In genomic region chr11:60905551-60906113, GRCh38 we compare ENCODE assay signal across 8 cellular contexts. TPM values are rescaled to one million over a fixed set of nuclear protein-coding genes. Genes with fewer than 3 reads are reported as not detected.
A peak's percentile ranks its signal among the peaks of the same experiment; 100 is the strongest.
DNase-seq lines count a peak whose midpoint lies in the region; ATAC-seq and TF ChIP-seq lines count a peak whose summit lies in the region.

No MANE protein-coding gene starts in this region.

- ATAC-seq in IMR-90 (ENCODE audit: low read depth) (peak; percentile 4), right cardiac atrium (no peak), HG03280 (IDR thresholded peaks at IDR 0.05; ENCODE audit: unreplicated experiment) (no peak), HG03039 (IDR thresholded peaks at IDR 0.05; ENCODE audit: unreplicated experiment) (no peak)

- H3K56ac ChIP-seq in IMR-90 (ENCODE audit: extremely low read depth, insufficient read depth, low read length), result peak overlapping the region; percentile 56; the same call in 1 of the 2 replicates

- H3K4me1 ChIP-seq in CD4-positive, alpha-beta memory T cell (ENCODE audit: insufficient read depth, low read length), result peaks cover 33% of the 10 kb centered on the region
- peaks cover 3% of the 10 kb centered on the region; the same call in 1 of the 2 replicates for H3K4me1 ChIP-seq in IMR-90 (ENCODE audit: control insufficient read depth, insufficient read depth, low read length)
- H3K4me1 ChIP-seq in right cardiac atrium (ENCODE audit: control insufficient read depth, insufficient read depth, low read length), result peaks cover 4% of the 10 kb centered on the region

- H3K4me3 ChIP-seq in CD4-positive, alpha-beta memory T cell (ENCODE audit: low read length in 2 of 2), result peak overlapping the region; percentile 85
- H3K4me3 ChIP-seq in IMR-90 (ENCODE audit: insufficient read depth, low read depth, low read length) (peak overlapping the region; percentile 69), right cardiac atrium (ENCODE audit: low read length) (peak overlapping the region; percentile 76), skeletal muscle cell (ENCODE audit: low read depth, low read length) (peak overlapping the region; percentile 92)

- no peak overlapping the region for H2BK20ac ChIP-seq in IMR-90 (ENCODE audit: low read depth, low read length)

- H3K18ac ChIP-seq in IMR-90 (ENCODE audit: low read depth, low read length), result no peak overlapping the region

- peaks cover 16 to 53% (median 35%) of the 10 kb centered on the region in 4 donors for H3K4me1 Mint-ChIP-seq in CD4-positive, alpha-beta memory T cell
- peaks cover 33% of the 10 kb centered on the region for H3K4me1 Mint-ChIP-seq in activated T-helper 2 cell treated with anti-CD3 and anti-CD28 coated beads, Interferon-gamma antibody, Interleukin-2, Interleukin-4, amounts not matched to agents 10 μg/mL and 5 μg/mL and 100 μg/mL, durations not matched to agents 14 hours and 24 hours and 36 hours (ENCODE audit: low read depth)

- WGBS in IMR-90 (ENCODE audit: extremely low coverage in 2 of 2, insufficient read length in 1 of 2), 2 experiments, result 3% methylated on average over 8 of the region's 16 CpGs; no CpG with 5 or more reads in 1 of the 2 experiments
- WGBS in right cardiac atrium, result 5% methylated on average over 16 of the region's 16 CpGs

- no peak overlapping the region for H4K91ac ChIP-seq in IMR-90 (ENCODE audit: insufficient read depth, low read depth, low read length)

- H3K9ac ChIP-seq in IMR-90 (ENCODE audit: low read depth, low read length), result peak overlapping the region; percentile 72

- H3K14ac ChIP-seq in IMR-90 (replicated peaks; ENCODE audit: low read depth, low read length), result peak overlapping the region; percentile 22; the same call in 1 of the 2 replicates

- POLR2A ChIA-PET in CD4-positive, alpha-beta memory T cell (lab: Charles Lee; ENCODE audit: partially characterized antibody), result interaction anchor here (0.8 to 7.9 kb wide), 17 partner anchors 8 to 254 kb away, joined by 3 to 111 read pairs (median 4); partner anchors contain the start of genes CD6 and TMEM109
- POLR2A ChIA-PET in IMR-90 (lab: Charles Lee; ENCODE audit: unreplicated experiment), result no interaction called here

- H4K5ac ChIP-seq in IMR-90 (ENCODE audit: low read depth, low read length), result peak overlapping the region; percentile 6; the same call in 1 of the 2 replicates

- H2BK120ac ChIP-seq in IMR-90 (ENCODE audit: low read depth, low read length), result no peak overlapping the region

- H3K36me3 ChIP-seq in CD4-positive, alpha-beta memory T cell (ENCODE audit: insufficient read depth, low read length), result peaks cover 26% of the 10 kb centered on the region
- peaks cover 24% of the 10 kb centered on the region for H3K36me3 ChIP-seq in IMR-90 (ENCODE audit: control insufficient read depth, insufficient read depth, low read length)

- peak overlapping the region; percentile 73 for H2AK9ac ChIP-seq in IMR-90 (replicated peaks; ENCODE audit: low read depth, low read length, poor library complexity)

- peak overlapping the region; percentile 15 to 18; a peak in 2 of 4 replicates for H4K8ac ChIP-seq in IMR-90 (ENCODE audit: low read depth in 2 of 2, low read length in 2 of 2)

- H4K20me1 ChIP-seq in IMR-90 (ENCODE audit: insufficient read depth, low read length), result peaks cover 30% of the 10 kb centered on the region

- no peak; the same call in 1 of the 2 replicates for TF ChIP-seq POLR2A in IMR-90 (IDR thresholded peaks at IDR 0.05; ENCODE audit: low read depth, low read length)

- H3K9me3 Mint-ChIP-seq in CD4-positive, alpha-beta memory T cell, result no peaks in the 10 kb centered on the region
- H3K9me3 Mint-ChIP-seq in activated T-helper 2 cell treated with anti-CD3 and anti-CD28 coated beads, Interferon-gamma antibody, Interleukin-2, Interleukin-4, amounts not matched to agents 10 μg/mL and 5 μg/mL and 100 μg/mL, durations not matched to agents 14 hours and 24 hours and 36 hours, result no peaks in the 10 kb centered on the region

- in situ Hi-C loops in IMR-90 (cut with MboI; ENCODE audit: low sequenced_read_pairs), result loop anchor here (25.0 kb wide), 1 partner anchor 1318 kb away; no protein-coding TSS in a partner anchor

- peak overlapping the region; percentile 5 for H2AK5ac ChIP-seq in IMR-90 (ENCODE audit: low read depth, low read length)

- no peaks in the 10 kb centered on the region for H3K9me3 ChIP-seq in CD4-positive, alpha-beta memory T cell (ENCODE audit: control insufficient read depth in 1 of 2, low read length in 2 of 2)
- H3K9me3 ChIP-seq in IMR-90 (ENCODE audit: control insufficient read depth, insufficient read depth, low read length) (no peaks in the 10 kb centered on the region), right cardiac atrium (ENCODE audit: control insufficient read depth, low read length) (no peaks in the 10 kb centered on the region)

- peak overlapping the region; percentile 95 for H3K4me2 ChIP-seq in IMR-90 (ENCODE audit: low read depth, low read length)

- TF ChIP-seq RAD21 in IMR-90 (IDR thresholded peaks at IDR 0.05; ENCODE audit: low read length), result no peak

- DNase-seq in CD4-positive, alpha-beta memory T cell, result peak in 4 of 5 donors; percentile 12 to 64 (median 34)
- DNase-seq in IMR-90 (peak; percentile 78), right cardiac atrium (no peak), skeletal muscle cell (ENCODE audit: low read depth) (peak; percentile 14), SKM-1 treated with dmso at 0.1 percent for 144 hours (lab: John Stamatoyannopoulos, UW; ENCODE audit: unreplicated experiment) (no peak)
- DNase-seq in activated T-helper 2 cell treated with anti-CD3 and anti-CD28 coated beads, Interferon-gamma antibody, Interleukin-2, Interleukin-4, amounts not matched to agents 10 μg/mL and 5 μg/mL and 100 μg/mL, durations not matched to agents 14 hours and 24 hours and 36 hours (ENCODE audit: low spot score), result no peak

- H3K27me3 Mint-ChIP-seq in CD4-positive, alpha-beta memory T cell, result no peaks in the 10 kb centered on the region
- H3K27me3 Mint-ChIP-seq in activated T-helper 2 cell treated with anti-CD3 and anti-CD28 coated beads, Interferon-gamma antibody, Interleukin-2, Interleukin-4, amounts not matched to agents 10 μg/mL and 5 μg/mL and 100 μg/mL, durations not matched to agents 14 hours and 24 hours and 36 hours (ENCODE audit: low read depth), result peaks cover 10% of the 10 kb centered on the region

- peak overlapping the region; percentile 46 for H3K23ac ChIP-seq in IMR-90 (ENCODE audit: low read depth, low read length)

- no TSS peak for BruUV-seq in IMR-90 (replicated peaks; lab: Mats Ljungman, UMichigan)

- no peak for TF ChIP-seq CTCF in IMR-90 (conservative IDR thresholded peaks at IDR 0.05; ENCODE audit: low read depth, low read length)

- H3K36me3 Mint-ChIP-seq in CD4-positive, alpha-beta memory T cell, result peaks cover 11 to 47% of the 10 kb centered on the region in 2 donors
- peaks cover 45% of the 10 kb centered on the region for H3K36me3 Mint-ChIP-seq in activated T-helper 2 cell treated with anti-CD3 and anti-CD28 coated beads, Interferon-gamma antibody, Interleukin-2, Interleukin-4, amounts not matched to agents 10 μg/mL and 5 μg/mL and 100 μg/mL, durations not matched to agents 14 hours and 24 hours and 36 hours (ENCODE audit: low read depth)

- dilution Hi-C loops in IMR-90 (cut with HindIII; ENCODE audit: low sequenced_read_pairs, unreplicated experiment), result no loop called here

- peak overlapping the region; percentile 92 for H2AFZ ChIP-seq in IMR-90 (replicated peaks; ENCODE audit: low read length, poor library complexity)

- peak overlapping the region; percentile 5 for H2BK5ac ChIP-seq in IMR-90 (ENCODE audit: low read depth, low read length, poor library complexity, severe bottlenecking)

- H3K9me1 ChIP-seq in IMR-90 (ENCODE audit: insufficient read depth, low read length), result no peaks in the 10 kb centered on the region

- H3K4ac ChIP-seq in IMR-90 (ENCODE audit: low read depth, low read length), result peak overlapping the region; percentile 52

- H3K27ac ChIP-seq in CD4-positive, alpha-beta memory T cell (ENCODE audit: low read depth, low read length), result peak overlapping the region; percentile 85
- peak overlapping the region; percentile 74 for H3K27ac ChIP-seq in IMR-90 (ENCODE audit: insufficient read depth, low read length)
- H3K27ac ChIP-seq in right cardiac atrium (ENCODE audit: low read length), result peak overlapping the region; percentile 48

- H3K27ac Mint-ChIP-seq in CD4-positive, alpha-beta memory T cell, result peak overlapping the region; percentile 60 to 99 (median 91)
- H3K27ac Mint-ChIP-seq in activated T-helper 2 cell treated with anti-CD3 and anti-CD28 coated beads, Interferon-gamma antibody, Interleukin-2, Interleukin-4, amounts not matched to agents 10 μg/mL and 5 μg/mL and 100 μg/mL, durations not matched to agents 14 hours and 24 hours and 36 hours, result peak overlapping the region; percentile 75

- CTCF ChIA-PET in CD4-positive, alpha-beta memory T cell (lab: Charles Lee; ENCODE audit: partially characterized antibody), result interaction anchor here (1.0 to 9.7 kb wide), 8 partner anchors 8 to 281 kb away, joined by 3 to 117 read pairs (median 4); partner anchors contain the start of gene TMEM109
- CTCF ChIA-PET in IMR-90 (lab: Yijun Ruan, JAX), result interaction anchor here (2.6 kb wide), 1 partner anchor 74 kb away, joined by 12 read pairs; no protein-coding TSS in a partner anchor

- H3K4me3 Mint-ChIP-seq in CD4-positive, alpha-beta memory T cell, result peak overlapping the region; percentile 82 to 94 (median 91)
- H3K4me3 Mint-ChIP-seq in activated T-helper 2 cell treated with anti-CD3 and anti-CD28 coated beads, Interferon-gamma antibody, Interleukin-2, Interleukin-4, amounts not matched to agents 10 μg/mL and 5 μg/mL and 100 μg/mL, durations not matched to agents 14 hours and 24 hours and 36 hours (ENCODE audit: low read depth), result peak overlapping the region; percentile 82

- H3K79me1 ChIP-seq in IMR-90 (ENCODE audit: low read depth in 1 of 2, low read length in 2 of 2), result peaks cover 6 to 44% of the 10 kb centered on the region in 2 experiments; a peak in 3 of 4 replicates

- H3K27me3 ChIP-seq in CD4-positive, alpha-beta memory T cell (ENCODE audit: insufficient read depth, low read length), result no peaks in the 10 kb centered on the region
- H3K27me3 ChIP-seq in IMR-90 (ENCODE audit: control insufficient read depth, insufficient read depth, low read length) (peaks cover 6% of the 10 kb centered on the region), right cardiac atrium (ENCODE audit: control insufficient read depth, insufficient read depth) (no peaks in the 10 kb centered on the region)

- H2BK15ac ChIP-seq in IMR-90 (ENCODE audit: low read depth, low read length), result no peak overlapping the region

- intact Hi-C loops in CD4-positive, alpha-beta memory T cell (cut with micrococcal nuclease), result loop anchor here (1.0 to 2.0 kb wide), 4 partner anchors 9 to 427 kb away; partner anchors contain the start of genes DDB1, TKFC, TMEM109 and VPS37C
- intact Hi-C loops in IMR-90 (cut with micrococcal nuclease) (loop anchor here (5.0 kb wide), 1 partner anchor 267 kb away; no protein-coding TSS in a partner anchor), right cardiac atrium (cut with DNase I) (no loop called here)
- intact Hi-C loops in activated T-helper 2 cell treated with anti-CD3 and anti-CD28 coated beads, Interferon-gamma antibody, Interleukin-2, Interleukin-4, amounts not matched to agents 10 μg/mL and 5 μg/mL and 100 μg/mL, durations not matched to agents 14 hours and 24 hours and 36 hours (cut with micrococcal nuclease), result loop anchor here (1.0 to 2.0 kb wide), 2 partner anchors 10 to 63 kb away; partner anchors contain the start of gene CCDC86

RNA-seq across cellular contexts. Expression of gene PRPF19, which starts 0.8 kb away (rescaled TPM):
- total RNA-seq in CD4-positive, alpha-beta memory T cell, result 10 to 100 TPM; 97.4 to 99.2 TPM
- polyA plus RNA-seq in CD4-positive, alpha-beta memory T cell, result 10 to 100 TPM; 10.8 to 17.1 TPM
- total RNA-seq in IMR-90 (2012; rRNA removed), result 29.7 and 29.8 TPM in 2 replicates
- polyA plus RNA-seq in IMR-90 (2012; rRNA removed), result 48.5 and 50.4 TPM in 2 replicates
- 50.5 and 59.1 TPM in 2 replicates for polyA plus RNA-seq in IMR-90 (2012; cell fraction: cytosol; rRNA removed)
- polyA plus RNA-seq in IMR-90 (2012; cell fraction: nucleus; rRNA removed; ENCODE audit: low replicate concordance), result 28.4 and 43.7 TPM in 2 replicates
- total RNA-seq in activated T-helper 2 cell treated with anti-CD3 and anti-CD28 coated beads, Interferon-gamma antibody, Interleukin-2, Interleukin-4, amounts not matched to agents 10 μg/mL and 5 μg/mL and 100 μg/mL, durations not matched to agents 14 hours and 24 hours and 36 hours, result 170 and 182 TPM in 2 replicates
- total RNA-seq in right cardiac atrium, result 10 to 100 TPM; 35.4 to 43.4 (median 38.8) TPM
- polyA plus RNA-seq in right cardiac atrium, result 31.5 TPM

RNA-seq across cellular contexts. Expression of gene TMEM109, which starts 8.3 kb away (rescaled TPM):
- total RNA-seq in CD4-positive, alpha-beta memory T cell, result 10 to 100 TPM; 66.9 to 68.0 TPM
- 100 to 1,000 TPM; 195 to 333 TPM for polyA plus RNA-seq in CD4-positive, alpha-beta memory T cell
- 15.1 and 17.2 TPM in 2 replicates for total RNA-seq in IMR-90 (2012; rRNA removed)
- 69.7 and 73.6 TPM in 2 replicates for polyA plus RNA-seq in IMR-90 (2012; rRNA removed)
- 56.6 and 60.6 TPM in 2 replicates for polyA plus RNA-seq in IMR-90 (2012; cell fraction: cytosol; rRNA removed)
- 8.8 and 14.0 TPM in 2 replicates for polyA plus RNA-seq in IMR-90 (2012; cell fraction: nucleus; rRNA removed; ENCODE audit: low replicate concordance)
- total RNA-seq in activated T-helper 2 cell treated with anti-CD3 and anti-CD28 coated beads, Interferon-gamma antibody, Interleukin-2, Interleukin-4, amounts not matched to agents 10 μg/mL and 5 μg/mL and 100 μg/mL, durations not matched to agents 14 hours and 24 hours and 36 hours, result 112 and 120 TPM in 2 replicates
- total RNA-seq in right cardiac atrium, result 100 to 1,000 TPM; 103 to 119 (median 117) TPM
- 112 TPM for polyA plus RNA-seq in right cardiac atrium

RNA-seq across cellular contexts. Expression of gene TMEM132A, which starts 18.6 kb away (rescaled TPM):
- total RNA-seq in CD4-positive, alpha-beta memory T cell, result under 1 TPM; 0.78 to 0.93 TPM
- polyA plus RNA-seq in CD4-positive, alpha-beta memory T cell, result not detected
- total RNA-seq in IMR-90 (2012; rRNA removed), result 7.7 and 8.3 TPM in 2 replicates
- 64.2 and 74.8 TPM in 2 replicates for polyA plus RNA-seq in IMR-90 (2012; rRNA removed)
- 87.8 and 103 TPM in 2 replicates for polyA plus RNA-seq in IMR-90 (2012; cell fraction: cytosol; rRNA removed)
- polyA plus RNA-seq in IMR-90 (2012; cell fraction: nucleus; rRNA removed; ENCODE audit: low replicate concordance), result 240 and 518 TPM in 2 replicates
- total RNA-seq in activated T-helper 2 cell treated with anti-CD3 and anti-CD28 coated beads, Interferon-gamma antibody, Interleukin-2, Interleukin-4, amounts not matched to agents 10 μg/mL and 5 μg/mL and 100 μg/mL, durations not matched to agents 14 hours and 24 hours and 36 hours, result 1.1 and 1.2 TPM in 2 replicates
- 10 to 100 TPM in 1 of 4 donors, 1 to 10 TPM in 3; 5.1 to 10.2 (median 7.0) TPM for total RNA-seq in right cardiac atrium
- 6.8 TPM for polyA plus RNA-seq in right cardiac atrium

RNA-seq across cellular contexts. Expression of gene ZP1, which starts 38.3 kb away (rescaled TPM):
- under 1 TPM; 0.33 to 0.41 TPM for total RNA-seq in CD4-positive, alpha-beta memory T cell
- under 1 TPM in 1 of 2 donors, not detected in 1; 0.50 TPM for polyA plus RNA-seq in CD4-positive, alpha-beta memory T cell
- total RNA-seq in IMR-90 (2012; rRNA removed) (0.18 and 0.28 TPM in 2 replicates), right cardiac atrium (not detected)
- polyA plus RNA-seq in IMR-90 (2012; rRNA removed) (1.2 and 1.6 TPM in 2 replicates), right cardiac atrium (0.16 TPM)
- polyA plus RNA-seq in IMR-90 (2012; cell fraction: cytosol; rRNA removed), result 1.5 and 3.3 TPM in 2 replicates
- polyA plus RNA-seq in IMR-90 (2012; cell fraction: nucleus; rRNA removed; ENCODE audit: low replicate concordance), result 7.4 and 25.0 TPM in 2 replicates
- not detected in 2 replicates for total RNA-seq in activated T-helper 2 cell treated with anti-CD3 and anti-CD28 coated beads, Interferon-gamma antibody, Interleukin-2, Interleukin-4, amounts not matched to agents 10 μg/mL and 5 μg/mL and 100 μg/mL, durations not matched to agents 14 hours and 24 hours and 36 hours

RNA-seq across cellular contexts. Expression of gene SLC15A3, which starts 46.3 kb away (rescaled TPM):
- 1 to 10 TPM; 4.6 to 5.4 TPM for total RNA-seq in CD4-positive, alpha-beta memory T cell
- polyA plus RNA-seq in CD4-positive, alpha-beta memory T cell, result under 1 TPM in 1 of 2 donors, not detected in 1; 0.29 TPM
- total RNA-seq in IMR-90 (2012; rRNA removed) (1.9 and 3.2 TPM in 2 replicates), right cardiac atrium (10 to 100 TPM; 17.4 to 24.7 (median 22.1) TPM)
- polyA plus RNA-seq in IMR-90 (2012; rRNA removed) (4.4 and 5.2 TPM in 2 replicates), right cardiac atrium (24.6 TPM)
- polyA plus RNA-seq in IMR-90 (2012; cell fraction: cytosol; rRNA removed), result 2.9 and 8.9 TPM in 2 replicates
- 4.4 and 7.8 TPM in 2 replicates for polyA plus RNA-seq in IMR-90 (2012; cell fraction: nucleus; rRNA removed; ENCODE audit: low replicate concordance)
- 2.1 and 2.2 TPM in 2 replicates for total RNA-seq in activated T-helper 2 cell treated with anti-CD3 and anti-CD28 coated beads, Interferon-gamma antibody, Interleukin-2, Interleukin-4, amounts not matched to agents 10 μg/mL and 5 μg/mL and 100 μg/mL, durations not matched to agents 14 hours and 24 hours and 36 hours

Comparison
In these comparisons a context has a peak if more than half of its experiments do, and no peak if none do; other contexts are left out.
1. DNase-seq: peak in CD4-positive, alpha-beta memory T cell (4 of 5), IMR-90 (single experiment) and skeletal muscle cell (single experiment); none in activated T-helper 2 cell treated with anti-CD3 and anti-CD28 coated beads, Interferon-gamma antibody, Interleukin-2, Interleukin-4, amounts not matched to agents 10 μg/mL and 5 μg/mL and 100 μg/mL, durations not matched to agents 14 hours and 24 hours and 36 hours (single experiment), right cardiac atrium (0 of 3) and SKM-1 treated with dmso at 0.1 percent for 144 hours (single experiment).
2. intact Hi-C loops: an anchor here in CD4-positive, alpha-beta memory T cell (1.0 to 2.0 kb wide), IMR-90 (5.0 kb wide) and activated T-helper 2 cell treated with anti-CD3 and anti-CD28 coated beads, Interferon-gamma antibody, Interleukin-2, Interleukin-4, amounts not matched to agents 10 μg/mL and 5 μg/mL and 100 μg/mL, durations not matched to agents 14 hours and 24 hours and 36 hours (1.0 to 2.0 kb wide); none called in right cardiac atrium.
3. Peak in every context shown above with its lines, with median percentiles within 50 percentile points of each other: H3K27ac ChIP-seq and H3K4me3 ChIP-seq.